8 cellular contexts compared by ENCODE assay signal in genomic region chr10:112376578-112376855, GRCh38. TPM values are rescaled to one million over a fixed set of nuclear protein-coding genes. Genes with fewer than 3 reads are reported as not detected.
DNase-seq lines count a peak whose midpoint lies in the region; ATAC-seq and TF ChIP-seq lines count a peak whose summit lies in the region.

No MANE protein-coding gene starts in this region.

- TF ChIP-seq EP300 in ovary (IDR thresholded peaks at IDR 0.05): no peak

- H3K9me3 ChIP-seq in ovary: no peaks in the 10 kb centered on the region

- no peaks in the 10 kb centered on the region for H3K27me3 Mint-ChIP-seq in activated CD4-positive, alpha-beta T cell treated with anti-CD3 and anti-CD28 coated beads, Interleukin-2, amount 10 ng/mL, durations not matched to agents 24 days and 14 days

- peak overlapping the region; percentile 100 for H3K4me3 Mint-ChIP-seq in activated CD4-positive, alpha-beta T cell treated with anti-CD3 and anti-CD28 coated beads, Interleukin-2, amount 10 ng/mL, durations not matched to agents 24 days and 14 days

- H3K4me1 Mint-ChIP-seq in activated CD4-positive, alpha-beta T cell treated with anti-CD3 and anti-CD28 coated beads, Interleukin-2, amount 10 ng/mL, durations not matched to agents 24 days and 14 days: peaks cover 55% of the 10 kb centered on the region

- DNase-seq in activated CD4-positive, alpha-beta T cell treated with anti-CD3 and anti-CD28 coated beads, Interleukin-2, amount 10 ng/mL, durations not matched to agents 24 days and 14 days: no peak
- no peak for DNase-seq in activated CD4-positive, alpha-beta T cell treated with anti-CD3 and anti-CD28 coated beads, Interleukin-2, amount 50 U/mL, for 4 hours
- no peak for DNase-seq in ovary
- DNase-seq in H4 (ENCODE audit: low spot score): no peak
- DNase-seq in NCI-H2081 treated with DMSO at 0.1 percent for 48 hours (lab: John Stamatoyannopoulos, UW): no peak
- no peak for DNase-seq in epidermal melanocyte (ENCODE audit: insufficient read length, low spot score)

- H3K4me1 ChIP-seq in ovary (ENCODE audit: insufficient read depth): peaks cover 11% of the 10 kb centered on the region

- ATAC-seq in HG03103 (IDR thresholded peaks at IDR 0.05; ENCODE audit: low read depth, unreplicated experiment): peak; percentile 24

- no peaks in the 10 kb centered on the region for H3K36me3 ChIP-seq in ovary

- H3K9me3 Mint-ChIP-seq in activated CD4-positive, alpha-beta T cell treated with anti-CD3 and anti-CD28 coated beads, Interleukin-2, amount 10 ng/mL, durations not matched to agents 24 days and 14 days: peaks cover 3% of the 10 kb centered on the region

- peak overlapping the region; percentile 26 for H3K4me3 ChIP-seq in ovary

- H3K27me3 ChIP-seq in ovary: no peaks in the 10 kb centered on the region

- H3K27ac ChIP-seq in angular gyrus (ENCODE audit: low read depth, low read length): peak overlapping the region; percentile 27
- H3K27ac ChIP-seq in ovary: peak overlapping the region; percentile 37 to 50

- intact Hi-C loops in activated CD4-positive, alpha-beta T cell treated with anti-CD3 and anti-CD28 coated beads, Interleukin-2, amount 10 ng/mL, durations not matched to agents 24 days and 14 days (cut with micrococcal nuclease): loop anchor here (1.0 to 2.0 kb wide), 3 partner anchors 13 to 194 kb away; partner anchors contain the start of genes GPAM and ZDHHC6
- intact Hi-C loops in ovary (cut with DNase I): no loop called here

- peaks cover 27% of the 10 kb centered on the region for H3K36me3 Mint-ChIP-seq in activated CD4-positive, alpha-beta T cell treated with anti-CD3 and anti-CD28 coated beads, Interleukin-2, amount 10 ng/mL, durations not matched to agents 24 days and 14 days (ENCODE audit: low read depth)

- no peak for TF ChIP-seq CTCF in ovary (IDR thresholded peaks at IDR 0.05)

- no peak for TF ChIP-seq POLR2A in ovary (IDR thresholded peaks at IDR 0.05)

- H3K27ac Mint-ChIP-seq in activated CD4-positive, alpha-beta T cell treated with anti-CD3 and anti-CD28 coated beads, Interleukin-2, amount 10 ng/mL, durations not matched to agents 24 days and 14 days: peak overlapping the region; percentile 100

- WGBS in ovary, 3 donors: 47 to 67% (median 52%) methylated on average over 3 of the region's 3 CpGs

RNA-seq across cellular contexts. Expression of gene ACSL5, which starts 2.6 kb away (rescaled TPM):
- total RNA-seq in activated CD4-positive, alpha-beta T cell treated with anti-CD3 and anti-CD28 coated beads, Interleukin-2, amount 10 ng/mL, durations not matched to agents 24 days and 14 days: 42.8 and 48.6 TPM in 2 replicates
- 10 to 100 TPM in 6 of 7 donors, 1 to 10 TPM in 1; 7.9 to 34.2 (median 20.6) TPM for total RNA-seq in ovary
- polyA plus RNA-seq in ovary: 10 to 100 TPM; 10.8 to 29.4 TPM
- total RNA-seq in H4 (2014; rRNA removed; shearing (Covaris generic)): 13.5 and 13.7 TPM in 2 replicates
